Comparison of ENCODE assay signal across 5 cellular contexts in genomic region chr16:54873716-54874373, GRCh38. TPM values are rescaled to one million over a fixed set of nuclear protein-coding genes. Genes with fewer than 3 reads are reported as not detected.
"Had no signal": no experiment of that assay in that cellular context is flagged by ENCODE, and none has a peak within 500 bp of the region (broad histone marks: within the 10 kb centered on the region; RNA-seq: fewer than 3 reads in every experiment).

No MANE protein-coding gene starts in this region.

RNA-seq across cellular contexts. Expression of gene IRX5, which starts 56.8 kb away (rescaled TPM):
- total RNA-seq: activated B cell treated with CpG ODN at 0.5 μM for 24 hours; activated naive CD4-positive, alpha-beta T cell treated with anti-CD3 and anti-CD28 coated beads for 36 hours; activated naive CD4-positive, alpha-beta T cell treated with anti-CD3 and anti-CD28 coated beads, Interleukin-2, amount 50 U/mL, for 72 hours; activated T-cell treated with anti-CD3 and anti-CD28 coated beads, Interleukin-2, amount 50 U/mL, for 4 hours; Peyer's patch had no signal
